34 cellular contexts compared by ENCODE assay signal in the genomic region with DNA sequence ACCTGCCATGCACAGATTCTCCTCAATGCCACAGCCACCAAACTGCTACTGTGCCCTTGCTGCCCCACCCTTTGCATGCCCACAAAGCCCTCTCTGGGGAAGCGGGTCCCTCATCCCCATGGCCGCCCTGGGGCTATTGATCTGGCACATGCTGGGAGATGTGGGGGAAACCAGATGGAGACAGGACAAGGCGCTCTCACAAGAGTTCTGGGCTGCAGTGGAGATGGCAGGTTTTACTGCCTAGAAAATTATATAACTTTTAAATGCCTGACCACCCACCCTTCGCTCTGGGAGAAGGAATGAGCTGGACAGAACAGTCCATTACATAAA. TPM values are rescaled to one million over a fixed set of nuclear protein-coding genes. Genes with fewer than 3 reads are reported as not detected.
"Had no signal": no experiment of that assay in that cellular context is flagged by ENCODE, and none has a peak within 500 bp of the region (broad histone marks: within the 10 kb centered on the region; RNA-seq: fewer than 3 reads in every experiment).

No MANE protein-coding gene starts in this region.

- H3K27ac Mint-ChIP-seq: activated B cell treated with CpG ODN at 0.5 μM for 24 hours; activated CD4-positive, alpha-beta memory T cell treated with anti-CD3 and anti-CD28 coated beads for 36 hours; activated naive CD8-positive, alpha-beta T cell treated with anti-CD3 and anti-CD28 coated beads for 36 hours; activated T-helper 1 cell treated with anti-CD3 and anti-CD28 coated beads, Interleukin-12 subunit alpha, Interleukin-12 subunit beta, Interleukin-2, Interleukin-4 antibody, amounts not matched to agents 30 ng/mL and 10 ng/mL and 1 ng/mL, durations not matched to agents 14 hours and 24 hours and 36 hours had no signal

- H3K9me3 Mint-ChIP-seq: activated B cell treated with CpG ODN at 0.5 μM for 24 hours; activated CD4-positive, alpha-beta memory T cell treated with anti-CD3 and anti-CD28 coated beads for 36 hours; activated naive CD8-positive, alpha-beta T cell treated with anti-CD3 and anti-CD28 coated beads for 36 hours; activated T-cell treated with anti-CD3 and anti-CD28 coated beads, Interleukin-2, amount 50 U/mL, for 4 hours; activated T-helper 1 cell treated with anti-CD3 and anti-CD28 coated beads, Interleukin-12 subunit alpha, Interleukin-12 subunit beta, Interleukin-2, Interleukin-4 antibody, amounts not matched to agents 30 ng/mL and 10 ng/mL and 1 ng/mL, durations not matched to agents 14 hours and 24 hours and 36 hours had no signal

- H3K36me3 ChIP-seq: cardiac muscle cell, Peyer's patch, SJSA1 had no signal

- ATAC-seq: activated T-cell treated with anti-CD3 and anti-CD28 coated beads, Interleukin-2, amount 50 U/mL, for 4 hours; K562 had no signal

- H3K36me3 Mint-ChIP-seq: activated CD4-positive, alpha-beta memory T cell treated with anti-CD3 and anti-CD28 coated beads for 36 hours; activated naive CD8-positive, alpha-beta T cell treated with anti-CD3 and anti-CD28 coated beads for 36 hours had no signal

- H3K4me1 ChIP-seq: ascending aorta, Peyer's patch had no signal

- H3K4me3 Mint-ChIP-seq: activated B cell treated with CpG ODN at 0.5 μM for 24 hours; activated CD4-positive, alpha-beta memory T cell treated with anti-CD3 and anti-CD28 coated beads for 36 hours; activated naive CD8-positive, alpha-beta T cell treated with anti-CD3 and anti-CD28 coated beads for 36 hours; activated T-cell treated with anti-CD3 and anti-CD28 coated beads, Interleukin-2, amount 50 U/mL, for 4 hours; activated T-helper 1 cell treated with anti-CD3 and anti-CD28 coated beads, Interleukin-12 subunit alpha, Interleukin-12 subunit beta, Interleukin-2, Interleukin-4 antibody, amounts not matched to agents 30 ng/mL and 10 ng/mL and 1 ng/mL, durations not matched to agents 14 hours and 24 hours and 36 hours had no signal

- H3K4me3 ChIP-seq: ascending aorta, cardiac muscle cell, K562, Peyer's patch, SJSA1 had no signal

- H3K27me3 ChIP-seq: ascending aorta, Peyer's patch had no signal

- H3K27ac ChIP-seq: ascending aorta, cardiac muscle cell, Peyer's patch, SJSA1, VCaP had no signal

- DNase-seq: activated B cell treated with CpG ODN at 0.5 μM for 24 hours; activated CD4-positive, alpha-beta memory T cell treated with anti-CD3 and anti-CD28 coated beads for 36 hours; activated CD4-positive, alpha-beta T cell treated with anti-CD3 and anti-CD28 coated beads for 4 hours; activated CD4-positive, alpha-beta T cell treated with anti-CD3 and anti-CD28 coated beads, Interleukin-2, amount 50 U/mL, for 1 hour; activated CD4-positive, CD25-positive, alpha-beta regulatory T cell treated with anti-CD3 and anti-CD28 coated beads, Interleukin-2, amount 50 U/mL, for 72 hours; activated CD8-positive, alpha-beta memory T cell treated with anti-CD3 and anti-CD28 coated beads, Interleukin-2, amount 50 U/mL, for 4 hours; activated naive CD4-positive, alpha-beta T cell; activated naive CD4-positive, alpha-beta T cell treated with anti-CD3 and anti-CD28 coated beads, Interleukin-2, amount 50 U/mL, for 16 hours; activated naive CD8-positive, alpha-beta T cell treated with anti-CD3 and anti-CD28 coated beads for 36 hours; activated T-cell treated with anti-CD3 and anti-CD28 coated beads for 4 hours; activated T-cell treated with anti-CD3 and anti-CD28 coated beads, Interleukin-2, amount 50 U/mL, for 4 hours; amniotic stem cell; NCI-H1105; NCI-H1417 treated with DMSO at 0.1 percent for 48 hours; NCI-H187 treated with DMSO at 0.1 percent for 48 hours; NCI-H2081; NCI-H226; NCI-H524 treated with DMSO at 0.1 percent for 48 hours; NCI-H748 treated with DMSO at 0.1 percent for 48 hours; NK-92 treated with Interleukin-12 subunit alpha and Interleukin-12 subunit beta, amount 100 ng/mL, for 24 hours; Peyer's patch; RPMI8226; SHP77 treated with DMSO at 0.1 percent for 48 hours; SW 1271; T-helper 1 cell; T-helper 2 cell; T-helper 9 cell had no signal

- H3K9me3 ChIP-seq: ascending aorta, Peyer's patch, SJSA1 had no signal

RNA-seq across cellular contexts. Expression of a gene that starts 30.6 kb away (rescaled TPM):
- total RNA-seq: ascending aorta, PC-3 had no signal

RNA-seq across cellular contexts. Expression of a gene that starts 30.8 kb away (rescaled TPM):
- total RNA-seq: activated B cell treated with CpG ODN at 0.5 μM for 24 hours had no signal
